ENCODE assay signal across 8 cellular contexts in the genomic region with DNA sequence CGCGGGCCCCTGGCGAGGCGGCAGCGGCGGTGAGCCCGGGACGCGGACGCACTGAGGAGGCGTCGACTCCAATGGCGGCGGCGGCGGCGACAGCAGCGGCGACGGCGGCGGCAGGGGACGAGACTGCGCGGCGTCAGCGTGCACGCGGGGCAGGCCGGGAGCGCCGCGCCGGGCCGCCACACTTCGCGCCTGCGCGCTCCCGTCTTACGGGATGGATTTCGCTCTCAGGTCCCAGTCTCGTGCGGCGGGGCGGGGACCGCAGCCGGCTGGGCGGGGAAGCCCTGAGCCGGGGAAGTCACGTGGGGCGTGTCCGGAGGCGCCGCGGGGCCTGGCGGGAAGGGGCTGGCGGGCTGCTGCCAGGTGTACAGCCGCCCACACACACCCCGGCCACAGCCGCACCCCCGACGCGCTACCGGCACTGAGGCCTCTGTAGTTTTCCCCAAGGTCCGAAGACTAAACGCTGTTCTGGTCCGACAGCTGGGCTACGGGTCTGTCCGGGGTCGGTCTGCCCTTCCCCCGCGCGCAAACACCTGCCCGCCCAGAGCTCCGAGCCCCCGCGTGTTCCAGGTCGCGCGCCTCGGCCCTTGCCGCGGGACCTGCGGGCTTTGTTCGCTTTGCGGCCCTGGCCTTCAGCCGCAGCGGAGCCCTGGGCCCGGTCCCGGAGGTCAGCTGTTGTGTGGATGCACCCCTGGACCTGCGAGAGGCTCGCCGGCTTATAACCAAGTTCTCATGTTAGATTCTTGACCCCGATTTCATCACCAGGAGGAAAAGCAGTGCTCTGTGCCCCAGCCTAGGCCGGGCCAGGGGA.
DNase-seq lines count a peak whose midpoint lies in the region; ATAC-seq and TF ChIP-seq lines count a peak whose summit lies in the region.

A gene (minus strand): TSS at position 91 of the 808 bp plus-strand sequence. CDS start 239 bp downstream, outside the sequence.

- TF ChIP-seq CTCF in AG09319 (IDR thresholded peaks at IDR 0.05; ENCODE audit: low read depth, low read length): no peak

- peak within 1 kb of the TSS; percentile 86 for H3K27ac ChIP-seq in caudate nucleus (ENCODE audit: low read depth, low read length)

- peak; percentile 84 for ATAC-seq in GM19035 (IDR thresholded peaks at IDR 0.05; ENCODE audit: unreplicated experiment)
- ATAC-seq in HG03342 (IDR thresholded peaks at IDR 0.05; ENCODE audit: unreplicated experiment): peak; percentile 83

- DNase-seq in AG09319 (ENCODE audit: extremely low read depth, low read depth) (peak; percentile 79), NCI-H345 treated with DMSO at 0.1 percent for 48 hours (lab: John Stamatoyannopoulos, UW; ENCODE audit: unreplicated experiment) (peak; percentile 98), caudate nucleus (lab: John Stamatoyannopoulos, UW) (peak; percentile 29 to 95 (median 90)), iris pigment epithelial cell (ENCODE audit: low read depth) (peak; percentile 92)
- DNase-seq in activated CD4-positive, CD25-positive, alpha-beta regulatory T cell (lab: John Stamatoyannopoulos, UW): peak; percentile 89 to 96 (median 92)
- peak; percentile 92 to 93 for DNase-seq in stimulated activated CD4-positive, alpha-beta T cell treated with anti-CD3 and anti-CD28 coated beads, Interleukin-12 subunit alpha, Interleukin-12 subunit beta, amount 100 ng/mL, for 24 hours (ENCODE audit: low read depth in 2 of 2)

Comparison
In these comparisons a context has a peak if more than half of its experiments do, and no peak if none do; other contexts are left out.
1. Peak in every context shown above with its lines: DNase-seq, ATAC-seq and H3K27ac ChIP-seq.